Comparison of ENCODE assay signal across 3 cellular contexts in the genomic region with DNA sequence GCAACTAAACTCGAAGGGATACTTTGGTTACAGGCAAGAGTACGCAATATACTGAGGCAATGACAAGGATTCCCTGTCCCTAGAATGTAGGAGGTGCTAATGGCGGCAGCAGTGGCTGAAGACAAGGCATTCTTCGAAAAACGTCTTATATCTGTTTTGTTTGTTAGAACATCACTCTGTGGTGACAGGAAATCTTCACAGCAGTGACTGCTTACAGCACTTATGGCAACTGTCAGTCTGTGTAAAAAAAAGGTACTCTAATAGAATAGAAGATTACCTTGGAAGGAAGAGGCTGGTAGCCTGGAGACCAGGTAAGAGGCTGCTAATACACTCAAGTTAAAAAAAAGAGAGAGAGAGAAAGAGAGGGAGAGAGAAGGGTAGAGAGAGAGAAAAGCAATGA.
"Had no signal": no experiment of that assay in that cellular context is flagged by ENCODE, and none has a peak within 500 bp of the region (broad histone marks: within the 10 kb centered on the region; RNA-seq: fewer than 3 reads in every experiment).

No MANE protein-coding gene starts in this region.

- DNase-seq: GDM1, GF-D8 had no signal

- H3K4me3 ChIP-seq: GM12878 had no signal
